Comparison of ENCODE assay signal across 9 cellular contexts in the genomic region with DNA sequence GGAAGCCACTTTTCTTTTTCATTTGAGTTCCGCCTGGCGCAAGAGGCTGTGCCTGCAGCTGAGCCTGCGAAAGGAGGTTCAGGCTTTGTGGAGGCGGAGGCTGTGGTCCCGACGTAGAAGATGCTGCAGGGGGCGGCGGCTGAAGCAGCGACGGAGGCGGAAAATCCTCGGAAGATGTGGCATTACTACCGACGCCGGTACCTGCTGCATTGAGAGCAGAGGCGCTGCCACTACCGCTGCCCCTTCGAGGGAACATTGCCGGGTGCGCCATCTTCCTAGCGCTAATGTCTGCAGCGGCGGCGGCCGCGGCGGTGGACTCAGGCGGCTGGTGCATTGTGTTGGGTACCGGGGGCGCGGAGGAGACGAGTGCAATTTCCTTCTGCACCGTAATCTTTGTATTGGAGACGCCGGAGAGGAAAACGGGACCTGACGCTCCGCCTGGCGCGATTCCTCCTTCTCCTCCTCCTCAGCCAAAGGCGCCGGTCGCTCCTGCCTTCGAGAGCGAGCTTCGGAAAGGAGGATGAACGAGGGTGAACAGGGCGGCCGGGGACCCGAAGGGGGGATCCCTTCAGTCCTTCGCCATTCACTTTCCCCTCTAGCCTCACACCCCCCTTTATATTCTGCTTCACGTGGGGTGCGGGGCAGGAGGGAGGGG. TPM values are rescaled to one million over a fixed set of nuclear protein-coding genes. Genes with fewer than 3 reads are reported as not detected.
DNase-seq lines count a peak whose midpoint lies in the region; ATAC-seq, FAIRE-seq and TF ChIP-seq lines count a peak whose summit lies in the region.
"Had no signal": no experiment of that assay in that cellular context is flagged by ENCODE, and none has a peak within 500 bp of the region (broad histone marks: within the 10 kb centered on the region; RNA-seq: fewer than 3 reads in every experiment).

A gene (minus strand): TSS at position 590 of the 655 bp plus-strand sequence. CDS start 256 bp downstream, at position 334.

- no peak for TF ChIP-seq POLR2A in breast epithelium (IDR thresholded peaks at IDR 0.05)

- no peaks in the 10 kb centered on the region for H3K9me3 ChIP-seq in breast epithelium
- no peaks in the 10 kb centered on the region for H3K9me3 ChIP-seq in iPS-18c (ENCODE audit: control insufficient read depth, insufficient read depth, low read length)

- no peaks in the 10 kb centered on the region for H3K4me1 ChIP-seq in breast epithelium

- DNase-seq in DMS79 treated with DMSO at 0.1 percent for 48 hours (lab: John Stamatoyannopoulos, UW) (peak; percentile 64), KG1 (lab: John Stamatoyannopoulos, UW) (peak; percentile 78), breast epithelium (ENCODE audit: low spot score in 2 of 2) (no peak), skeletal muscle cell (ENCODE audit: low read depth) (peak; percentile 12), HTR-8/SVneo (ENCODE audit: insufficient read length, low spot score) (no peak)

- TF ChIP-seq CTCF in WI38 (IDR thresholded peaks at IDR 0.05; ENCODE audit: low read depth, low read length): no peak
- TF ChIP-seq CTCF in breast epithelium (IDR thresholded peaks at IDR 0.05): no peak

- ATAC-seq in GM21381 (IDR thresholded peaks at IDR 0.05; ENCODE audit: unreplicated experiment): no peak

- H3K27me3 ChIP-seq in breast epithelium: no peaks in the 10 kb centered on the region

- no peak for FAIRE-seq in HTR-8/SVneo (lab: Jason Lieb, UNC)
- FAIRE-seq: TTC549 had no signal

- intact Hi-C loops in breast epithelium (cut with DNase I; ENCODE audit: low total_unique reads): no loop called here

- peak within 1 kb of the TSS; percentile 97 to 99 for H3K27ac ChIP-seq in breast epithelium

- H3K36me3 ChIP-seq in breast epithelium: no peaks in the 10 kb centered on the region

- H3K4me3 ChIP-seq in WI38 (ENCODE audit: low read depth, low read length) (peak within 1 kb of the TSS; percentile 84), breast epithelium (peak within 1 kb of the TSS; percentile 86 to 95 (median 89)), iPS-18c (ENCODE audit: insufficient read depth, low read depth, low read length) (peak within 1 kb of the TSS; percentile 94), skeletal muscle cell (ENCODE audit: low read depth, low read length) (peak within 1 kb of the TSS; percentile 77)

RNA-seq across cellular contexts. Expression of the gene that starts here (rescaled TPM):
- total RNA-seq in breast epithelium: 100 to 1,000 TPM in 2 of 3 donors, 10 to 100 TPM in 1; 74.2 to 235 (median 232) TPM

Comparison
In these comparisons a context has a peak if more than half of its experiments do, and no peak if none do; other contexts are left out.
1. DNase-seq: peak in DMS79 treated with DMSO at 0.1 percent for 48 hours (single experiment), KG1 (single experiment) and skeletal muscle cell (single experiment); none in breast epithelium (0 of 2) and HTR-8/SVneo (single experiment).
2. Peak in every context shown above with its lines, with median percentiles within 50 percentile points of each other: H3K4me3 ChIP-seq.